8 cellular contexts compared by ENCODE assay signal in the genomic region with DNA sequence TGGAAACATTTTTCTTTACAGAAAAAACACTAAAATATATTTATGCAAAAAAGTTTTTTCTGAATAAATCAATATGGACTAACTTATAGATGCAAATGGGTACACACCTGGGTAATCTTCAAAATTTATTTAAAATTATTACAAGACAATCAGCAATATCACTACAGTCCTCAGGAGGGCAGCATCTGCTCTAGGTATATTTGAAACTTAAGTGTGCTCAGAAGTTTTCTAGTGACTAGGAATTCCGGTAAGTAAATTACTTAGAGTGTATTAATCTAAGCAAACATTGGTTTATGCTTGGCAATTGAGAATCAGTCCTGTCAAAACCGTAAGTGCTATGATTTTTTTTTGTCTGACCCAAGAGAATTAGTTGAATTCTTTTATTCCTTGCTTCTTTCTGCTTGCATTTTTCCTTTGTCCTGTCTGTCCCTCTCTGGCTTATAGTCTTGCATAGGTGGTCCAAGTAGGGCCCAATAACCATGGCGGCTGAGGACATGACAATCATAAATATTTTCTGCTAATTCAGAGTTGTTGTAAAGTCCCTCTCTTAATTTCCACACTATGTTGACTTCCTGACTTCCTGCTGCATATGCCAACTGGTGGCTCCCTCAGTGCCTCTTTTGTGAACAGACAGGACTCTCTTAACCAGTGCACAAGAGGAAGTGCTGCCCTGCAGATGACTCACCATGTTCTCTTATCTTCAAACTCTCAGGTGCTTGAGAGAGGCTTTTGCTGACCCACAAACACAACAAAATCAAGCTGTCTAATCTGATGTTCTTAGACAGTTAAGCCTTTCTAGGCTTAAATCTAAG.
DNase-seq lines count a peak whose midpoint lies in the region; ATAC-seq and TF ChIP-seq lines count a peak whose summit lies in the region.

No MANE protein-coding gene starts in this region.

- CTCF ChIA-PET in CD4-positive, alpha-beta memory T cell (lab: Charles Lee; ENCODE audit: partially characterized antibody) = interaction anchor here (2.1 kb wide), 1 partner anchor 341 kb away, joined by 9 read pairs; no protein-coding TSS in a partner anchor

- POLR2A ChIA-PET in CD4-positive, alpha-beta memory T cell (lab: Charles Lee; ENCODE audit: partially characterized antibody) = no interaction called here

- H3K27ac ChIP-seq in CD4-positive, alpha-beta memory T cell (ENCODE audit: low read depth, low read length) = no peak overlapping the region
- H3K27ac ChIP-seq in esophagus squamous epithelium = no peak overlapping the region

- peaks cover 6% of the 10 kb centered on the region for H3K4me1 ChIP-seq in CD4-positive, alpha-beta memory T cell (ENCODE audit: insufficient read depth, low read length)
- peaks cover 0 to 8% (median 6%) of the 10 kb centered on the region in 3 donors for H3K4me1 ChIP-seq in esophagus squamous epithelium

- no peaks in the 10 kb centered on the region for H3K27me3 Mint-ChIP-seq in CD4-positive, alpha-beta memory T cell
- peaks cover 11% of the 10 kb centered on the region for H3K27me3 Mint-ChIP-seq in T-helper 17 cell
- peaks cover 0 to 12% of the 10 kb centered on the region in 2 donors for H3K27me3 Mint-ChIP-seq in natural killer cell treated with Interleukin-12 subunit alpha and Interleukin-12 subunit beta and Interleukin-15 and Interleukin-18, amount 100 ng/mL, for 72 hours

- H3K4me3 ChIP-seq in CD4-positive, alpha-beta memory T cell (ENCODE audit: low read length in 2 of 2) = no peak overlapping the region
- H3K4me3 ChIP-seq in esophagus squamous epithelium = no peak overlapping the region

- peaks cover 0 to 6% of the 10 kb centered on the region in 2 donors for H3K36me3 Mint-ChIP-seq in CD4-positive, alpha-beta memory T cell
- H3K36me3 Mint-ChIP-seq in T-helper 17 cell (ENCODE audit: low read depth) = peaks cover 3% of the 10 kb centered on the region
- no peaks in the 10 kb centered on the region for H3K36me3 Mint-ChIP-seq in natural killer cell treated with Interleukin-12 subunit alpha and Interleukin-12 subunit beta and Interleukin-15 and Interleukin-18, amount 100 ng/mL, for 72 hours

- H3K27ac Mint-ChIP-seq in CD4-positive, alpha-beta memory T cell = peak overlapping the region in 1 of 7 donors; percentile 2
- no peak overlapping the region for H3K27ac Mint-ChIP-seq in T-helper 17 cell
- H3K27ac Mint-ChIP-seq in natural killer cell treated with Interleukin-12 subunit alpha and Interleukin-12 subunit beta and Interleukin-15 and Interleukin-18, amount 100 ng/mL, for 72 hours = no peak overlapping the region

- H3K4me3 Mint-ChIP-seq in CD4-positive, alpha-beta memory T cell = no peak overlapping the region
- no peak overlapping the region for H3K4me3 Mint-ChIP-seq in T-helper 17 cell
- no peak overlapping the region for H3K4me3 Mint-ChIP-seq in natural killer cell treated with Interleukin-12 subunit alpha and Interleukin-12 subunit beta and Interleukin-15 and Interleukin-18, amount 100 ng/mL, for 72 hours

- no peaks in the 10 kb centered on the region for H3K9me3 ChIP-seq in CD4-positive, alpha-beta memory T cell (ENCODE audit: control insufficient read depth in 1 of 2, low read length in 2 of 2)
- H3K9me3 ChIP-seq in T-helper 17 cell (ENCODE audit: control insufficient read depth, low read length, poor library complexity, severe bottlenecking) (no peaks in the 10 kb centered on the region), esophagus squamous epithelium (no peaks in the 10 kb centered on the region)

- no peaks in the 10 kb centered on the region for H3K9me3 Mint-ChIP-seq in CD4-positive, alpha-beta memory T cell
- H3K9me3 Mint-ChIP-seq in natural killer cell treated with Interleukin-12 subunit alpha and Interleukin-12 subunit beta and Interleukin-15 and Interleukin-18, amount 100 ng/mL, for 72 hours = no peaks in the 10 kb centered on the region

- ATAC-seq in GM18511 (IDR thresholded peaks at IDR 0.05; ENCODE audit: unreplicated experiment) (peak; percentile 86), HG02938 (IDR thresholded peaks at IDR 0.05; ENCODE audit: unreplicated experiment) (peak; percentile 79), T-helper 17 cell (peak; percentile 57)
- peak; percentile 52 to 56 for ATAC-seq in natural killer cell treated with Interleukin-12 subunit alpha and Interleukin-12 subunit beta and Interleukin-15 and Interleukin-18, amount 100 ng/mL, for 72 hours

- intact Hi-C loops in CD4-positive, alpha-beta memory T cell (cut with micrococcal nuclease) = no loop called here
- intact Hi-C loops in esophagus squamous epithelium (cut with DNase I) = no loop called here

- no peaks in the 10 kb centered on the region for H3K36me3 ChIP-seq in CD4-positive, alpha-beta memory T cell (ENCODE audit: insufficient read depth, low read length)
- H3K36me3 ChIP-seq in esophagus squamous epithelium = no peaks in the 10 kb centered on the region

- peak; percentile 19 to 38 (median 31) for DNase-seq in CD4-positive, alpha-beta memory T cell
- peak; percentile 38 for DNase-seq in NCI-H1436 (lab: John Stamatoyannopoulos, UW)
- DNase-seq in T-helper 17 cell = no peak
- no peak for DNase-seq in esophagus squamous epithelium (lab: John Stamatoyannopoulos, UW)
- no peak for DNase-seq in natural killer cell treated with Interleukin-12 subunit alpha and Interleukin-12 subunit beta and Interleukin-15 and Interleukin-18, amount 100 ng/mL, for 72 hours (ENCODE audit: low spot score)
- DNase-seq in effector CD8-positive, alpha-beta T cell (lab: John Stamatoyannopoulos, UW) = no peak

- no peak for TF ChIP-seq POLR2A in esophagus squamous epithelium (IDR thresholded peaks at IDR 0.05)

- WGBS in esophagus squamous epithelium, 2 donors = 13 to 19% methylated on average over 3 of the region's 3 CpGs

- no peaks in the 10 kb centered on the region for H3K27me3 ChIP-seq in CD4-positive, alpha-beta memory T cell (ENCODE audit: insufficient read depth, low read length)
- no peaks in the 10 kb centered on the region for H3K27me3 ChIP-seq in esophagus squamous epithelium

- H3K4me1 Mint-ChIP-seq in CD4-positive, alpha-beta memory T cell = peaks cover 6 to 10% (median 8%) of the 10 kb centered on the region in 4 donors
- peaks cover 8% of the 10 kb centered on the region for H3K4me1 Mint-ChIP-seq in T-helper 17 cell
- H3K4me1 Mint-ChIP-seq in natural killer cell treated with Interleukin-12 subunit alpha and Interleukin-12 subunit beta and Interleukin-15 and Interleukin-18, amount 100 ng/mL, for 72 hours (ENCODE audit: low read depth in 2 of 2) = peaks cover 4 to 6% of the 10 kb centered on the region in 2 donors

- TF ChIP-seq CTCF in esophagus squamous epithelium (IDR thresholded peaks at IDR 0.05) = peak in 5 of 6 experiments; percentile 31 to 68 (median 58)

Comparison
In these comparisons a context has a peak if more than half of its experiments do, and no peak if none do; other contexts are left out.
1. DNase-seq: peak in CD4-positive, alpha-beta memory T cell (5 of 5) and NCI-H1436 (single experiment); none in T-helper 17 cell (0 of 3), esophagus squamous epithelium (single experiment), natural killer cell treated with Interleukin-12 subunit alpha and Interleukin-12 subunit beta and Interleukin-15 and Interleukin-18, amount 100 ng/mL, for 72 hours (single experiment) and effector CD8-positive, alpha-beta T cell (single experiment).
2. Peak in every context shown above with its lines, with median percentiles within 50 percentile points of each other: ATAC-seq.